In the genomic region with DNA sequence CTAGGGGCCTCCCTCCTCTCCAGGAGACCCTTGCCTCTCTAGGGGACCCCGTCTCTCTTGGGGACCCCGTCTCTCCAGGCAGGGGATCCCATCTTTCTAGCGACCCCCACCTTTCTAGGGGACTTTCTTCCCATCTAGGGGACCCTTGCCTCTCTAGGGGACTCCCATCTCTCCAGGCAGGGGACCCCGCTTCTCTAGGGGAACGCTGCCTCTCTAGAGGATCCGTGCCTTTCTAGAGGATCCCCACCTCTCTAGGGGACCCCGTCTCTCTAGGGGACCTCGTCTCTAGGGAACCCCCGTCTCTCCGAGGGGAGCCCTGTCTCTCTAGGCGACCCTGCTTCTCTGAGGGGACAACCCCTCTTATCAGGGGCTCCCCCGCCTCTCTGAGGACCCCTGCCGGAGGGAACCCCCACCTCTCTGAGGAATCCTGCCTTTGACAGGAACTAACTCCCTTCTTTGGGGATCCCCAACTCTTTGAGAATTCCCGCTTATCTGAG, we compare ENCODE assay signal across 8 cellular contexts. TPM values are rescaled to one million over a fixed set of nuclear protein-coding genes. Genes with fewer than 3 reads are reported as not detected.
DNase-seq lines count a peak whose midpoint lies in the region; ATAC-seq and TF ChIP-seq lines count a peak whose summit lies in the region.

No MANE protein-coding gene starts in this region.

- H3F3A ChIP-seq in neural cell (ENCODE audit: insufficient read depth, low read length, poor library complexity, severe bottlenecking): peaks cover 3% of the 10 kb centered on the region

- H3K4me2 ChIP-seq in OCI-LY3 (ENCODE audit: low read length) (peak overlapping the region; percentile 92), neural cell (ENCODE audit: low read length) (peak overlapping the region; percentile 73)

- TF ChIP-seq CTCF in OCI-LY3 (IDR thresholded peaks at IDR 0.05; ENCODE audit: low read depth, low read length) (peak; percentile 25), coronary artery (IDR thresholded peaks at IDR 0.05) (no peak), neural cell (IDR thresholded peaks at IDR 0.05; ENCODE audit: poor library complexity, severe bottlenecking) (no peak)

- no peak overlapping the region for H2AFZ ChIP-seq in OCI-LY3 (ENCODE audit: low read depth, low read length)
- H2AFZ ChIP-seq in neural cell (ENCODE audit: low read depth, low read length): no peak overlapping the region

- TF ChIP-seq EP300 in neural cell (conservative IDR thresholded peaks at IDR 0.05; ENCODE audit: poor library complexity, severe bottlenecking): no peak

- intact Hi-C loops in CD4-positive, alpha-beta memory T cell (cut with micrococcal nuclease): no loop called here

- no peak for TF ChIP-seq RAD21 in neural cell (conservative IDR thresholded peaks at IDR 0.05)

- peak overlapping the region; percentile 85 for H3K27ac ChIP-seq in CD4-positive, alpha-beta memory T cell (ENCODE audit: low read depth, low read length)
- H3K27ac ChIP-seq in OCI-LY3 (ENCODE audit: low read length) (peak overlapping the region; percentile 54), coronary artery (peak overlapping the region; percentile 87 to 91), neural cell (ENCODE audit: low read length) (no peak overlapping the region)

- H3K36me3 ChIP-seq in CD4-positive, alpha-beta memory T cell (ENCODE audit: insufficient read depth, low read length): no peaks in the 10 kb centered on the region
- H3K36me3 ChIP-seq in OCI-LY3 (replicated peaks; ENCODE audit: low read depth, low read length): peaks cover 2% of the 10 kb centered on the region
- H3K36me3 ChIP-seq in neural cell (ENCODE audit: insufficient read depth, low read length): no peaks in the 10 kb centered on the region

- H3K9me2 ChIP-seq in neural cell (ENCODE audit: insufficient read depth, low read length): no peaks in the 10 kb centered on the region

- H3K36me3 Mint-ChIP-seq in CD4-positive, alpha-beta memory T cell: peaks cover 0 to 8% of the 10 kb centered on the region in 2 donors

- H3K4me3 ChIP-seq in CD4-positive, alpha-beta memory T cell (ENCODE audit: low read length in 2 of 2): peak overlapping the region; percentile 57 to 86
- H3K4me3 ChIP-seq in OCI-LY3 (ENCODE audit: low read length) (peak overlapping the region; percentile 94), coronary artery (peak overlapping the region; percentile 93), neural cell (ENCODE audit: low read length) (peak overlapping the region; percentile 82)

- no peaks in the 10 kb centered on the region for H3K27me3 ChIP-seq in CD4-positive, alpha-beta memory T cell (ENCODE audit: insufficient read depth, low read length)
- H3K27me3 ChIP-seq in OCI-LY3 (ENCODE audit: low read depth, low read length) (no peaks in the 10 kb centered on the region), neural cell (ENCODE audit: insufficient read depth, low read depth, low read length) (no peaks in the 10 kb centered on the region)

- H3K79me2 ChIP-seq in OCI-LY3 (ENCODE audit: low read length): peaks cover 47% of the 10 kb centered on the region
- H3K79me2 ChIP-seq in neural cell (replicated peaks; ENCODE audit: insufficient read depth, low read length): peaks cover 10% of the 10 kb centered on the region

- peak in 2 of 5 donors; percentile 21 to 60 for DNase-seq in CD4-positive, alpha-beta memory T cell
- no peak for DNase-seq in coronary artery (ENCODE audit: low spot score)
- no peak for DNase-seq in NCI-H748 (lab: John Stamatoyannopoulos, UW; ENCODE audit: unreplicated experiment)
- no peak for DNase-seq in midbrain (lab: John Stamatoyannopoulos, UW)
- no peak for DNase-seq in SHP77 treated with DMSO at 0.1 percent for 48 hours (lab: John Stamatoyannopoulos, UW)

- H3K4me1 Mint-ChIP-seq in CD4-positive, alpha-beta memory T cell: peaks cover 34 to 58% (median 44%) of the 10 kb centered on the region in 4 donors

- no peak for ATAC-seq in GM19455 (IDR thresholded peaks at IDR 0.05; ENCODE audit: unreplicated experiment)

- H3K27ac Mint-ChIP-seq in CD4-positive, alpha-beta memory T cell: peak overlapping the region; percentile 93 to 97 (median 95)

- H3K4me1 ChIP-seq in CD4-positive, alpha-beta memory T cell (ENCODE audit: insufficient read depth, low read length): peaks cover 60% of the 10 kb centered on the region
- peaks cover 13% of the 10 kb centered on the region for H3K4me1 ChIP-seq in OCI-LY3 (ENCODE audit: low read length)

- 0 out of 2 replicates have a peak, but pooled peaks cover 5% of the 10 kb centered on the region for H4K20me1 ChIP-seq in OCI-LY3 (ENCODE audit: insufficient read depth, low read length)
- no peaks in the 10 kb centered on the region for H4K20me1 ChIP-seq in neural cell (ENCODE audit: insufficient read depth)

- CTCF ChIA-PET in CD4-positive, alpha-beta memory T cell (lab: Charles Lee; ENCODE audit: partially characterized antibody): no interaction called here

- H3K9ac ChIP-seq in OCI-LY3 (ENCODE audit: low read length) (peak overlapping the region; percentile 98), neural cell (ENCODE audit: low read length) (peak overlapping the region; percentile 64)

- no peaks in the 10 kb centered on the region for H3K27me3 Mint-ChIP-seq in CD4-positive, alpha-beta memory T cell

- POLR2A ChIA-PET in CD4-positive, alpha-beta memory T cell (lab: Charles Lee; ENCODE audit: partially characterized antibody): interaction anchor here (2.0 to 2.1 kb wide), 2 partner anchors 22 to 73 kb away, joined by 20 read pairs; no protein-coding TSS in a partner anchor

- no peaks in the 10 kb centered on the region for H3K9me3 ChIP-seq in CD4-positive, alpha-beta memory T cell (ENCODE audit: control insufficient read depth in 1 of 2, low read length in 2 of 2)
- H3K9me3 ChIP-seq in OCI-LY3 (ENCODE audit: insufficient read depth, low read length) (no peaks in the 10 kb centered on the region), neural cell (ENCODE audit: low read length) (no peaks in the 10 kb centered on the region)

- no peaks in the 10 kb centered on the region for H3K9me3 Mint-ChIP-seq in CD4-positive, alpha-beta memory T cell

- peak overlapping the region; percentile 92 to 98 (median 94) for H3K4me3 Mint-ChIP-seq in CD4-positive, alpha-beta memory T cell

TF ChIP-seq in neural cell, 6 proteins besides CTCF, POLR2A, EP300 and RAD21:
- TF ChIP-seq TAF1 (IDR thresholded peaks at IDR 0.05; ENCODE audit: low read depth) (no peak), POLR2AphosphoS5 (IDR thresholded peaks at IDR 0.05) (no peak), MXI1 (conservative IDR thresholded peaks at IDR 0.05; ENCODE audit: poor library complexity, severe bottlenecking) (no peak), EZH2 (IDR thresholded peaks at IDR 0.05; ENCODE audit: borderline replicate concordance, insufficient read depth, low read length, poor library complexity, severe bottlenecking) (no peak), SMC3 (conservative IDR thresholded peaks at IDR 0.05; ENCODE audit: poor library complexity) (no peak)
- TF ChIP-seq, protein P1, sequence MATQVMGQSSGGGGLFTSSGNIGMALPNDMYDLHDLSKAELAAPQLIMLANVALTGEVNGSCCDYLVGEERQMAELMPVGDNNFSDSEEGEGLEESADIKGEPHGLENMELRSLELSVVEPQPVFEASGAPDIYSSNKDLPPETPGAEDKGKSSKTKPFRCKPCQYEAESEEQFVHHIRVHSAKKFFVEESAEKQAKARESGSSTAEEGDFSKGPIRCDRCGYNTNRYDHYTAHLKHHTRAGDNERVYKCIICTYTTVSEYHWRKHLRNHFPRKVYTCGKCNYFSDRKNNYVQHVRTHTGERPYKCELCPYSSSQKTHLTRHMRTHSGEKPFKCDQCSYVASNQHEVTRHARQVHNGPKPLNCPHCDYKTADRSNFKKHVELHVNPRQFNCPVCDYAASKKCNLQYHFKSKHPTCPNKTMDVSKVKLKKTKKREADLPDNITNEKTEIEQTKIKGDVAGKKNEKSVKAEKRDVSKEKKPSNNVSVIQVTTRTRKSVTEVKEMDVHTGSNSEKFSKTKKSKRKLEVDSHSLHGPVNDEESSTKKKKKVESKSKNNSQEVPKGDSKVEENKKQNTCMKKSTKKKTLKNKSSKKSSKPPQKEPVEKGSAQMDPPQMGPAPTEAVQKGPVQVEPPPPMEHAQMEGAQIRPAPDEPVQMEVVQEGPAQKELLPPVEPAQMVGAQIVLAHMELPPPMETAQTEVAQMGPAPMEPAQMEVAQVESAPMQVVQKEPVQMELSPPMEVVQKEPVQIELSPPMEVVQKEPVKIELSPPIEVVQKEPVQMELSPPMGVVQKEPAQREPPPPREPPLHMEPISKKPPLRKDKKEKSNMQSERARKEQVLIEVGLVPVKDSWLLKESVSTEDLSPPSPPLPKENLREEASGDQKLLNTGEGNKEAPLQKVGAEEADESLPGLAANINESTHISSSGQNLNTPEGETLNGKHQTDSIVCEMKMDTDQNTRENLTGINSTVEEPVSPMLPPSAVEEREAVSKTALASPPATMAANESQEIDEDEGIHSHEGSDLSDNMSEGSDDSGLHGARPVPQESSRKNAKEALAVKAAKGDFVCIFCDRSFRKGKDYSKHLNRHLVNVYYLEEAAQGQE (IDR thresholded peaks at IDR 0.05; ENCODE audit: borderline replicate concordance): no peak
TF ChIP-seq in neural cell: peak in this region for 0.

RNA-seq across cellular contexts. Expression of gene GATAD2A, which starts 19.1 kb away (rescaled TPM):
- total RNA-seq in CD4-positive, alpha-beta memory T cell: 100 to 1,000 TPM; 101 to 108 TPM
- 10 to 100 TPM in 1 of 2 donors, 1 to 10 TPM in 1; 3.8 to 30.6 TPM for polyA plus RNA-seq in CD4-positive, alpha-beta memory T cell
- 13.9 and 18.1 TPM in 2 replicates for polyA plus RNA-seq in neural cell
- polyA minus RNA-seq in neural cell: 28.2 and 34.7 TPM in 2 replicates
